Comparison of ENCODE assay signal across 8 cellular contexts in genomic region chr6:7542878-7543394, GRCh38. TPM values are rescaled to one million over a fixed set of nuclear protein-coding genes. Genes with fewer than 3 reads are reported as not detected.
A peak's percentile ranks its signal among the peaks of the same experiment; 100 is the strongest.
DNase-seq lines count a peak whose midpoint lies in the region; ATAC-seq and TF ChIP-seq lines count a peak whose summit lies in the region.

No MANE protein-coding gene starts in this region.

- peak overlapping the region; percentile 52 for H3K27ac Mint-ChIP-seq in endothelial cell (ENCODE audit: unreplicated experiment)

- H3K9me3 Mint-ChIP-seq in endothelial cell (ENCODE audit: unreplicated experiment) = no peaks in the 10 kb centered on the region

- H3K36me3 Mint-ChIP-seq in endothelial cell (ENCODE audit: low read depth, unreplicated experiment) = peaks cover 5% of the 10 kb centered on the region

- H3K4me3 ChIP-seq in mucosa of descending colon = peak overlapping the region; percentile 69

- no peaks in the 10 kb centered on the region for H3K36me3 ChIP-seq in mucosa of descending colon (ENCODE audit: low read depth)

- no peaks in the 10 kb centered on the region for H3K9me3 ChIP-seq in mucosa of descending colon

- H3K4me3 Mint-ChIP-seq in endothelial cell (ENCODE audit: unreplicated experiment) = peak overlapping the region; percentile 98

- intact Hi-C loops in mucosa of descending colon (cut with DNase I, micrococcal nuclease) = no loop called here

- DNase-seq in GM10266 (ENCODE audit: extremely low spot score) (peak; percentile 35), NCI-H2227 (lab: John Stamatoyannopoulos, UW; ENCODE audit: unreplicated experiment) (peak; percentile 33), endothelial cell (ENCODE audit: low spot score) (peak; percentile 75), mucosa of descending colon (peak; percentile 85 to 87 (median 86)), OCI-M1 (lab: John Stamatoyannopoulos, UW) (no peak), GDM1 (lab: John Stamatoyannopoulos, UW) (no peak)
- no peak for DNase-seq in effector CD4-positive, alpha-beta T cell

- ATAC-seq in mucosa of descending colon (peak; percentile 67), HG02642 (IDR thresholded peaks at IDR 0.05; ENCODE audit: poor library complexity, unreplicated experiment) (no peak)

- peaks cover 36% of the 10 kb centered on the region for H3K4me1 Mint-ChIP-seq in endothelial cell (ENCODE audit: unreplicated experiment)

- H3K4me1 ChIP-seq in mucosa of descending colon (ENCODE audit: low read depth) = peaks cover 12% of the 10 kb centered on the region

- TF ChIP-seq CTCF in GM10266 (IDR thresholded peaks at IDR 0.05; ENCODE audit: control insufficient read depth, insufficient read depth, low read depth, missing control alignments) (no peak), endothelial cell (IDR thresholded peaks at IDR 0.05; ENCODE audit: unreplicated experiment) (no peak), mucosa of descending colon (IDR thresholded peaks at IDR 0.05) (no peak)

- H3K27me3 Mint-ChIP-seq in endothelial cell (ENCODE audit: unreplicated experiment) = peaks cover 28% of the 10 kb centered on the region

RNA-seq across cellular contexts. Expression of gene DSP, which starts 1.5 kb away (rescaled TPM):
- total RNA-seq in endothelial cell (ENCODE audit: unreplicated experiment) (109 TPM), mucosa of descending colon (100 to 1,000 TPM in 2 of 3 donors, 10 to 100 TPM in 1; 85.2 to 265 (median 177) TPM)

RNA-seq across cellular contexts. Expression of gene SNRNP48, which starts 47.1 kb away (rescaled TPM):
- total RNA-seq in endothelial cell (ENCODE audit: unreplicated experiment) = 13.3 TPM
- total RNA-seq in mucosa of descending colon = 10 to 100 TPM; 10.6 to 14.2 (median 11.0) TPM

Comparison
In these comparisons a context has a peak if more than half of its experiments do, and no peak if none do; other contexts are left out.
1. DNase-seq: peak in GM10266 (single experiment), NCI-H2227 (single experiment), endothelial cell (single experiment) and mucosa of descending colon (3 of 3); none in OCI-M1 (single experiment), GDM1 (single experiment) and effector CD4-positive, alpha-beta T cell (single experiment).